Comparison of ENCODE assay signal across 20 cellular contexts in genomic region chr11:100151944-100152343, GRCh38.
DNase-seq lines count a peak whose midpoint lies in the region; ATAC-seq, FAIRE-seq and TF ChIP-seq lines count a peak whose summit lies in the region.
"Had no signal": no experiment of that assay in that cellular context is flagged by ENCODE, and none has a peak within 500 bp of the region (broad histone marks: within the 10 kb centered on the region; RNA-seq: fewer than 3 reads in every experiment).

No MANE protein-coding gene starts in this region.

- ATAC-seq in A549 (no peak), GM18867 (IDR thresholded peaks at IDR 0.05; ENCODE audit: unreplicated experiment) (no peak), GM21717 (IDR thresholded peaks at IDR 0.05; ENCODE audit: unreplicated experiment) (no peak)
- ATAC-seq: activated CD8-positive, alpha-beta T cell treated with anti-CD3 and anti-CD28 coated beads for 36 hours; activated naive CD8-positive, alpha-beta T cell treated with anti-CD3 and anti-CD28 coated beads, Interleukin-2, amount 50 U/mL, for 24 hours; K562; stimulated activated memory B cell treated with anti-CD40 and anti-IgM and Interleukin-4, amounts not matched to agents 10 μg/mL and 1 μg/mL and 100 μg/mL, for 72 hours had no signal

- H4K5ac ChIP-seq in mesendoderm (ENCODE audit: low read length), result no peak overlapping the region

- no peak overlapping the region for H3K4me3 Mint-ChIP-seq in activated CD4-positive, alpha-beta T cell treated with anti-CD3 and anti-CD28 coated beads, Interleukin-2, amount 10 ng/mL, durations not matched to agents 24 days and 14 days
- H3K4me3 Mint-ChIP-seq: activated CD8-positive, alpha-beta T cell treated with anti-CD3 and anti-CD28 coated beads for 36 hours; activated naive CD8-positive, alpha-beta T cell treated with anti-CD3 and anti-CD28 coated beads, Interleukin-2, amount 50 U/mL, for 24 hours; activated T-helper 1 cell treated with anti-CD3 and anti-CD28 coated beads, Interleukin-12 subunit alpha, Interleukin-12 subunit beta, Interleukin-2, Interleukin-4 antibody, amounts not matched to agents 30 ng/mL and 10 ng/mL and 1 ng/mL, durations not matched to agents 14 hours and 24 hours and 36 hours; CD8-positive, alpha-beta memory T cell; mesothelial cell of epicardium; stimulated activated memory B cell treated with anti-CD40 and anti-IgM and Interleukin-4, amounts not matched to agents 10 μg/mL and 1 μg/mL and 100 μg/mL, for 72 hours had no signal

- H3K9me3 Mint-ChIP-seq in activated CD4-positive, alpha-beta T cell treated with anti-CD3 and anti-CD28 coated beads, Interleukin-2, amount 10 ng/mL, durations not matched to agents 24 days and 14 days, result peaks cover 6% of the 10 kb centered on the region
- H3K9me3 Mint-ChIP-seq: activated CD8-positive, alpha-beta T cell treated with anti-CD3 and anti-CD28 coated beads for 36 hours had no signal

- H3K4me1 ChIP-seq in A549, result no peaks in the 10 kb centered on the region
- no peaks in the 10 kb centered on the region for H3K4me1 ChIP-seq in mesendoderm (ENCODE audit: control insufficient read depth, low read depth, low read length)
- H3K4me1 ChIP-seq: transverse colon had no signal

- H3K9me3 ChIP-seq in A549, result no peaks in the 10 kb centered on the region

- H3K79me1 ChIP-seq in mesendoderm (ENCODE audit: low read length), result no peaks in the 10 kb centered on the region

- no peak overlapping the region for H3K56ac ChIP-seq in mesendoderm (ENCODE audit: low read length)

- TF ChIP-seq CTCF in A549 (IDR thresholded peaks at IDR 0.05) (no peak), astrocyte of the cerebellum (IDR thresholded peaks at IDR 0.05; ENCODE audit: low read depth, low read length, missing control alignments) (no peak)

- H2BK15ac ChIP-seq in mesendoderm (replicated peaks; ENCODE audit: low read depth), result no peak overlapping the region

- H2BK5ac ChIP-seq in mesendoderm (ENCODE audit: low read length), result no peak overlapping the region

- H3K4me1 Mint-ChIP-seq in activated CD4-positive, alpha-beta T cell treated with anti-CD3 and anti-CD28 coated beads, Interleukin-2, amount 10 ng/mL, durations not matched to agents 24 days and 14 days, result no peaks in the 10 kb centered on the region
- H3K4me1 Mint-ChIP-seq: activated naive CD8-positive, alpha-beta T cell treated with anti-CD3 and anti-CD28 coated beads, Interleukin-2, amount 50 U/mL, for 24 hours; CD8-positive, alpha-beta memory T cell; stimulated activated memory B cell treated with anti-CD40 and anti-IgM and Interleukin-4, amounts not matched to agents 10 μg/mL and 1 μg/mL and 100 μg/mL, for 72 hours had no signal

- no peak overlapping the region for H3K9ac ChIP-seq in mesendoderm (ENCODE audit: low read length)

- H3K27me3 Mint-ChIP-seq in activated CD4-positive, alpha-beta T cell treated with anti-CD3 and anti-CD28 coated beads, Interleukin-2, amount 10 ng/mL, durations not matched to agents 24 days and 14 days, result no peaks in the 10 kb centered on the region
- H3K27me3 Mint-ChIP-seq: activated CD8-positive, alpha-beta T cell treated with anti-CD3 and anti-CD28 coated beads for 36 hours; activated naive CD8-positive, alpha-beta T cell treated with anti-CD3 and anti-CD28 coated beads, Interleukin-2, amount 50 U/mL, for 24 hours; CD8-positive, alpha-beta memory T cell; stimulated activated memory B cell treated with anti-CD40 and anti-IgM and Interleukin-4, amounts not matched to agents 10 μg/mL and 1 μg/mL and 100 μg/mL, for 72 hours had no signal

- POLR2A ChIA-PET in A549 (lab: Yijun Ruan, JAX), result no interaction called here

- no peak overlapping the region for H2BK120ac ChIP-seq in mesendoderm (ENCODE audit: low read depth, low read length)

- WGBS in A549 (ENCODE audit: missing lambda C conversion rate), result 3% methylated on average over 6 of the region's 6 CpGs
- no CpG with 5 or more reads among the region's 6 CpGs for WGBS in mesendoderm (ENCODE audit: extremely low coverage, insufficient coverage, low lambda C conversion rate)

- intact Hi-C loops in activated CD4-positive, alpha-beta T cell treated with anti-CD3 and anti-CD28 coated beads, Interleukin-2, amount 10 ng/mL, durations not matched to agents 24 days and 14 days (cut with micrococcal nuclease), result no loop called here

- no peak for TF ChIP-seq EP300 in A549 (IDR thresholded peaks at IDR 0.05)

- H3K27ac Mint-ChIP-seq in activated CD4-positive, alpha-beta T cell treated with anti-CD3 and anti-CD28 coated beads, Interleukin-2, amount 10 ng/mL, durations not matched to agents 24 days and 14 days, result no peak overlapping the region
- H3K27ac Mint-ChIP-seq: activated CD8-positive, alpha-beta T cell treated with anti-CD3 and anti-CD28 coated beads for 36 hours; activated naive CD8-positive, alpha-beta T cell treated with anti-CD3 and anti-CD28 coated beads, Interleukin-2, amount 50 U/mL, for 24 hours; activated T-helper 1 cell treated with anti-CD3 and anti-CD28 coated beads, Interleukin-12 subunit alpha, Interleukin-12 subunit beta, Interleukin-2, Interleukin-4 antibody, amounts not matched to agents 30 ng/mL and 10 ng/mL and 1 ng/mL, durations not matched to agents 14 hours and 24 hours and 36 hours; CD8-positive, alpha-beta memory T cell; mesothelial cell of epicardium; stimulated activated memory B cell treated with anti-CD40 and anti-IgM and Interleukin-4, amounts not matched to agents 10 μg/mL and 1 μg/mL and 100 μg/mL, for 72 hours had no signal

- no peak overlapping the region for H3K27ac ChIP-seq in A549
- H3K27ac ChIP-seq in mesendoderm (ENCODE audit: low read depth, low read length), result no peak overlapping the region
- H3K27ac ChIP-seq: transverse colon had no signal

- no peak for TF ChIP-seq POLR2A in A549 (IDR thresholded peaks at IDR 0.05; ENCODE audit: low read length)

- DNase-seq in A549 (ENCODE audit: low read depth in 1 of 2, low spot score in 1 of 2) (peak in 1 of 2 experiments; percentile 0), LHCN-M2 (ENCODE audit: low read depth) (peak; percentile 8), astrocyte of the cerebellum (ENCODE audit: low read depth) (peak; percentile 15), mesendoderm (peak; percentile 16), RPMI8226 (no peak)
- no peak for DNase-seq in activated CD4-positive, alpha-beta T cell treated with anti-CD3 and anti-CD28 coated beads, Interleukin-2, amount 10 ng/mL, durations not matched to agents 24 days and 14 days
- DNase-seq: activated CD8-positive, alpha-beta T cell treated with anti-CD3 and anti-CD28 coated beads for 36 hours; activated naive CD8-positive, alpha-beta T cell treated with anti-CD3 and anti-CD28 coated beads, Interleukin-2, amount 50 U/mL, for 24 hours; CD8-positive, alpha-beta memory T cell; EL; glutamatergic neuron; NCI-H1436; small intestine; transverse colon had no signal

- no peaks in the 10 kb centered on the region for H3K27me3 ChIP-seq in mesendoderm (ENCODE audit: insufficient read depth, low read length, poor library complexity)
- H3K27me3 ChIP-seq: transverse colon had no signal

- H3K4me3 ChIP-seq in A549 (no peak overlapping the region), astrocyte of the cerebellum (ENCODE audit: low read depth, low read length) (no peak overlapping the region), mesendoderm (ENCODE audit: low read length) (no peak overlapping the region)
- H3K4me3 ChIP-seq: K562, transverse colon had no signal

- CTCF ChIA-PET in A549 (lab: Yijun Ruan, JAX), result no interaction called here

- H4K8ac ChIP-seq in mesendoderm (ENCODE audit: low read depth, low read length), result no peak overlapping the region

- peak overlapping the region; percentile 29; the same call in 2 of the 3 replicates for H3K4me2 ChIP-seq in A549
- no peak overlapping the region for H3K4me2 ChIP-seq in mesendoderm (ENCODE audit: low read length)

- no peaks in the 10 kb centered on the region for H3K79me2 ChIP-seq in mesendoderm (ENCODE audit: control insufficient read depth, insufficient read depth, low read length)

- FAIRE-seq in A549 (lab: Jason Lieb, UNC), result no peak
- FAIRE-seq: K562, small intestine had no signal

- no peak overlapping the region for H3K18ac ChIP-seq in mesendoderm (ENCODE audit: low read length)

- H2AK5ac ChIP-seq in mesendoderm (ENCODE audit: low read length), result no peak overlapping the region

- no peaks in the 10 kb centered on the region for H3K36me3 ChIP-seq in mesendoderm (ENCODE audit: control insufficient read depth, insufficient read depth, low read length)
- H3K36me3 ChIP-seq: transverse colon had no signal

- no peak overlapping the region for H3K23ac ChIP-seq in mesendoderm (ENCODE audit: low read length)

- H3K4ac ChIP-seq in mesendoderm (ENCODE audit: low read depth, low read length), result no peak overlapping the region

- TF ChIP-seq RAD21 in A549 (conservative IDR thresholded peaks at IDR 0.05 in 1 of 2, IDR thresholded peaks at IDR 0.05 in 1 of 2), result no peak

- in situ Hi-C loops in astrocyte of the cerebellum (cut with HindIII; ENCODE audit: low sequenced_read_pairs), result no loop called here

- no peaks in the 10 kb centered on the region for H3K36me3 Mint-ChIP-seq in activated CD4-positive, alpha-beta T cell treated with anti-CD3 and anti-CD28 coated beads, Interleukin-2, amount 10 ng/mL, durations not matched to agents 24 days and 14 days (ENCODE audit: low read depth)
- H3K36me3 Mint-ChIP-seq: CD8-positive, alpha-beta memory T cell; mesothelial cell of epicardium; stimulated activated memory B cell treated with anti-CD40 and anti-IgM and Interleukin-4, amounts not matched to agents 10 μg/mL and 1 μg/mL and 100 μg/mL, for 72 hours had no signal

TF ChIP-seq in A549, 52 proteins besides CTCF, POLR2A, EP300 and RAD21:
- no peak for TF ChIP-seq CHD2 (IDR thresholded peaks at IDR 0.05; ENCODE audit: low read length, partially characterized antibody)
- TF ChIP-seq POLR2AphosphoS2 (conservative IDR thresholded peaks at IDR 0.05; ENCODE audit: low read length), result no peak
- TF ChIP-seq RARB (CRISPR knock-in tag; IDR thresholded peaks at IDR 0.05), result no peak
- no peak for TF ChIP-seq CHD4 (IDR thresholded peaks at IDR 0.05; ENCODE audit: borderline replicate concordance)
- no peak for TF ChIP-seq FOXS1 (CRISPR knock-in tag; IDR thresholded peaks at IDR 0.05)
- no peak for TF ChIP-seq HDAC2 (IDR thresholded peaks at IDR 0.05)
- no peak for TF ChIP-seq CBX2 (IDR thresholded peaks at IDR 0.05; ENCODE audit: borderline replicate concordance, low read depth)
- TF ChIP-seq MAZ (IDR thresholded peaks at IDR 0.05; ENCODE audit: borderline replicate concordance, low read depth, low read length), result no peak
- TF ChIP-seq ATOH8 (CRISPR knock-in tag; IDR thresholded peaks at IDR 0.05; ENCODE audit: low read depth), result no peak
- TF ChIP-seq ZC3H11A (IDR thresholded peaks at IDR 0.05), result no peak

Comparison
In these comparisons a context has a peak if more than half of its experiments do, and no peak if none do; other contexts are left out.
1. DNase-seq: peak in LHCN-M2 (single experiment), astrocyte of the cerebellum (single experiment) and mesendoderm (single experiment); none in activated CD4-positive, alpha-beta T cell treated with anti-CD3 and anti-CD28 coated beads, Interleukin-2, amount 10 ng/mL, durations not matched to agents 24 days and 14 days (single experiment) and RPMI8226 (single experiment).